8 cellular contexts compared by ENCODE assay signal in the genomic region with DNA sequence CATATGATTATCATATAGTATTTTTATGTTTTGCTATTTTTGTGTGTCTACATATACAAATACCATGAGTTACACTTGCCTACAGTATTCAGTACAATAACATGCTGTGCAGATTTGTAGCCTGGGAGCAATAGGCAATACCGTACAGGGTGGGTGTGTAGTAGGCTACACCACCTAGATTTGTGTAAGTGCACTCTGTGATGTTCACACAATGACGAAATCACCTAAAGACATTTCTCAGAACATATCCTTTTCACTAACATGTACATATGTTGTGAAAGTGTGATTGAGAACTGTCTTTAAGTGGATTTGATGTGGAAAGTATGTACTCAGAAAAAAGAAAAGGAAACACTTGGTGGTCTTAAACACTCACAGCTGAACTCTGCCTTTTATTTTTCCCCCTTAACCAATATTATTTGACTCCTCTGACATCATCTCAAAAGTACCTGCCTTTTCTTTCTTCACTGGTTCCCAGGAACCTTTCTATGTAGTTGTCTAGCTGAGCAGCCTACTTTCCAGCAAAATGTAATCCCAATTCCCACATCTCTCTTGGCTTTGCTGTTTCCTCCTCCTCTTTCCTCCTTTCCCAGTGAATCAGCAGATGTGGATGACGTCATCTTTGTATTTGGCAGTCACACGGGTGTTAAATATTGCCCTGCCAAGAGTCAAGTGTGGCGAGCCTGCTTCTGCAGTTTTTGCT. TPM values are rescaled to one million over a fixed set of nuclear protein-coding genes. Genes with fewer than 3 reads are reported as not detected.
DNase-seq lines count a peak whose midpoint lies in the region; ATAC-seq and TF ChIP-seq lines count a peak whose summit lies in the region.

No MANE protein-coding gene starts in this region.

- ATAC-seq in omental fat pad (ENCODE audit: low FRiP score) (peak; percentile 90), HG02763 (IDR thresholded peaks at IDR 0.05; ENCODE audit: unreplicated experiment) (no peak)

- no peak overlapping the region for H3K27ac ChIP-seq in PC-9

- H3F3A ChIP-seq in PC-9 (ENCODE audit: insufficient read depth, low read depth): no peaks in the 10 kb centered on the region

- no peaks in the 10 kb centered on the region for H3K9me2 ChIP-seq in PC-9 (ENCODE audit: insufficient read depth)

- H3K4me3 ChIP-seq in PC-9: no peak overlapping the region

- no TSS peak for BruUV-seq in PC-9 (replicated peaks; lab: Mats Ljungman, UMichigan)

- H3K9me3 ChIP-seq in PC-9 (ENCODE audit: insufficient read depth, low read depth): no peaks in the 10 kb centered on the region

- TF ChIP-seq CTCF in PC-9 (conservative IDR thresholded peaks at IDR 0.05) (no peak), omental fat pad (IDR thresholded peaks at IDR 0.05) (no peak), GM13977 (IDR thresholded peaks at IDR 0.05; ENCODE audit: extremely low read depth, insufficient read depth, missing control alignments) (no peak)

- CTCF ChIA-PET in PC-9 (lab: Charles Lee): no interaction called here

- no peaks in the 10 kb centered on the region for H3K36me3 ChIP-seq in PC-9 (ENCODE audit: low read depth)

- H2AFZ ChIP-seq in PC-9: no peak overlapping the region

- no peaks in the 10 kb centered on the region for H3K79me2 ChIP-seq in PC-9 (ENCODE audit: low read depth)

- DNase-seq in H4 (ENCODE audit: low spot score): peak; percentile 91
- peak; percentile 27 to 48 for DNase-seq in PC-9
- peak; percentile 99 for DNase-seq in fibroblast of peridontal ligament (ENCODE audit: extremely low read depth)
- no peak for DNase-seq in omental fat pad (ENCODE audit: low spot score)
- DNase-seq in GDM1 (lab: John Stamatoyannopoulos, UW): no peak
- DNase-seq in activated CD4-positive, CD25-positive, alpha-beta regulatory T cell treated with anti-CD3 and anti-CD28 coated beads, Interleukin-2, amount 50 U/mL, for 72 hours: no peak
- DNase-seq in GM13977 (ENCODE audit: low spot score): no peak

- H4K20me1 ChIP-seq in PC-9 (ENCODE audit: insufficient read depth): no peaks in the 10 kb centered on the region

- in situ Hi-C loops in GM13977 (cut with MboI; ENCODE audit: low pct_unique_long_range_greater_than_20kb, low sequenced_read_pairs, unreplicated experiment): no loop called here

- POLR2A ChIA-PET in PC-9 (lab: Charles Lee; ENCODE audit: unreplicated experiment): no interaction called here

- H3K4me2 ChIP-seq in PC-9: no peak overlapping the region

- intact Hi-C loops in PC-9 (cut with micrococcal nuclease; ENCODE audit: unreplicated experiment): no loop called here

- H3K27me3 ChIP-seq in PC-9 (ENCODE audit: insufficient read depth, low read depth): no peaks in the 10 kb centered on the region

- H3K4me1 ChIP-seq in PC-9 (replicated peaks; ENCODE audit: insufficient read depth): peaks cover 7% of the 10 kb centered on the region; the same call in 1 of the 2 replicates

RNA-seq across cellular contexts. Expression of a gene that starts 47.7 kb away (rescaled TPM):
- total RNA-seq in H4 (2014; rRNA removed; shearing (Covaris generic)): 3.9 and 10.1 TPM in 2 replicates
- total RNA-seq in PC-9 (2021) (2.6 and 3.5 TPM in 2 replicates), omental fat pad (1 to 10 TPM; 1.1 to 2.0 (median 1.6) TPM)

Comparison
In these comparisons a context has a peak if more than half of its experiments do, and no peak if none do; other contexts are left out.
1. DNase-seq: peak in H4 (single experiment), PC-9 (2 of 2) and fibroblast of peridontal ligament (single experiment); none in omental fat pad (single experiment), GDM1 (single experiment), activated CD4-positive, CD25-positive, alpha-beta regulatory T cell treated with anti-CD3 and anti-CD28 coated beads, Interleukin-2, amount 50 U/mL, for 72 hours (single experiment) and GM13977 (single experiment).